ENCODE assay signal across 10 cellular contexts in genomic region chr17:7380321-7380720, GRCh38. TPM values are rescaled to one million over a fixed set of nuclear protein-coding genes. Genes with fewer than 3 reads are reported as not detected.
DNase-seq lines count a peak whose midpoint lies in the region; ATAC-seq, FAIRE-seq and TF ChIP-seq lines count a peak whose summit lies in the region.
"Had no signal": no experiment of that assay in that cellular context is flagged by ENCODE, and none has a peak within 500 bp of the region (broad histone marks: within the 10 kb centered on the region; RNA-seq: fewer than 3 reads in every experiment).

No MANE protein-coding gene starts in this region.

- ATAC-seq in HG02642 (IDR thresholded peaks at IDR 0.05; ENCODE audit: poor library complexity, unreplicated experiment) = no peak
- ATAC-seq in GM18498 (IDR thresholded peaks at IDR 0.05; ENCODE audit: unreplicated experiment) = no peak

- peaks cover 0 to 2% (median 0%) of the 10 kb centered on the region in 4 donors for H3K36me3 ChIP-seq in liver (ENCODE audit: control insufficient read depth in 4 of 4, insufficient read depth in 3 of 4, low read depth in 1 of 4, low read length in 3 of 4)

- peak overlapping the region in 32 of 59 donors; percentile 7 to 57 (median 38) for H3K4me3 ChIP-seq in dorsolateral prefrontal cortex
- H3K4me3 ChIP-seq in liver (ENCODE audit: low read depth in 1 of 3, low read length in 3 of 3) = peak overlapping the region; percentile 12 to 74 (median 63)

- FAIRE-seq in D721Med (lab: Jason Lieb, UNC) = no peak
- FAIRE-seq: A204.1 had no signal

- intact Hi-C loops in dorsolateral prefrontal cortex (cut with DNase I) = no loop called here

- TF ChIP-seq CTCF in dorsolateral prefrontal cortex (IDR thresholded peaks at IDR 0.05 in 54 of 56, conservative IDR thresholded peaks at IDR 0.05 in 2 of 56; ENCODE audit: low read depth in 1 of 56, partially characterized antibody in 56 of 56) = no peak
- TF ChIP-seq CTCF in liver (IDR thresholded peaks at IDR 0.05; ENCODE audit: low read depth, low read length, missing input control) = no peak
- TF ChIP-seq CTCF in D721Med (IDR thresholded peaks at IDR 0.05; ENCODE audit: insufficient read depth, missing control alignments) = no peak

- peak; percentile 54 for DNase-seq in DMS53 (lab: John Stamatoyannopoulos, UW)
- DNase-seq in DMS53 treated with DMSO at 0.1 percent for 48 hours (lab: John Stamatoyannopoulos, UW; ENCODE audit: unreplicated experiment) = no peak
- DNase-seq in dorsolateral prefrontal cortex = peak in 1 of 10 donors; percentile 42
- peak; percentile 66 for DNase-seq in ureter (ENCODE audit: low spot score)
- no peak for DNase-seq in D721Med (ENCODE audit: insufficient read length, low spot score)

- TF ChIP-seq RAD21 in liver (IDR thresholded peaks at IDR 0.05) = no peak

- H3K4me1 ChIP-seq in liver (ENCODE audit: control insufficient read depth in 4 of 4, insufficient read depth in 4 of 4, low read length in 3 of 4) = peaks cover 6 to 18% (median 12%) of the 10 kb centered on the region in 4 donors

- H3K27ac ChIP-seq in dorsolateral prefrontal cortex = peak overlapping the region in 1 of 59 donors; percentile 69
- H3K27ac ChIP-seq in liver (ENCODE audit: low read depth in 1 of 2, low read length in 2 of 2) = no peak overlapping the region

- H3K27me3 ChIP-seq in dorsolateral prefrontal cortex (peaks cover 0 to 42% (median 23%) of the 10 kb centered on the region in 45 donors), liver (ENCODE audit: control insufficient read depth in 4 of 4, insufficient read depth in 4 of 4, low read length in 3 of 4) (peaks cover 0 to 3% (median 0%) of the 10 kb centered on the region in 4 donors)

- no peak overlapping the region for H3K9ac ChIP-seq in liver (ENCODE audit: low read depth in 1 of 2, low read length in 2 of 2)

- H3K9me3 ChIP-seq in liver (ENCODE audit: control insufficient read depth in 4 of 4, low read length in 3 of 4) = no peaks in the 10 kb centered on the region

- WGBS in liver = 40% methylated on average over 7 of the region's 7 CpGs

TF ChIP-seq in liver, 16 proteins besides CTCF, POLR2A, EP300 and RAD21:
- TF ChIP-seq RXRA (IDR thresholded peaks at IDR 0.05) (no peak), HNF4A (conservative IDR thresholded peaks at IDR 0.05) (no peak), EGR1 (IDR thresholded peaks at IDR 0.05; ENCODE audit: low read depth in 2 of 2) (no peak), NR2F2 (IDR thresholded peaks at IDR 0.05) (no peak), ZBTB33 (IDR thresholded peaks at IDR 0.05) (no peak), ATF3 (IDR thresholded peaks at IDR 0.05) (no peak), FOXA2 (IDR thresholded peaks at IDR 0.05) (no peak), FOXA1 (IDR thresholded peaks at IDR 0.05) (no peak), YY1 (IDR thresholded peaks at IDR 0.05) (no peak), REST (IDR thresholded peaks at IDR 0.05) (no peak), TAF1 (conservative IDR thresholded peaks at IDR 0.05) (no peak), HNF4G (IDR thresholded peaks at IDR 0.05) (no peak), SP1 (IDR thresholded peaks at IDR 0.05) (no peak), JUND (IDR thresholded peaks at IDR 0.05) (no peak), MAX (IDR thresholded peaks at IDR 0.05) (no peak), GABPA (IDR thresholded peaks at IDR 0.05 in 1 of 2, conservative IDR thresholded peaks at IDR 0.05 in 1 of 2) (no peak)

RNA-seq across cellular contexts. Expression of gene TNK1, which starts 0.6 kb away (rescaled TPM):
- total RNA-seq in dorsolateral prefrontal cortex (1 to 10 TPM in 115 of 120 experiments, under 1 TPM in 5; 0.69 to 7.6 (median 2.5) TPM), liver (1 to 10 TPM in 1 of 2 donors, under 1 TPM in 1; 0.05 to 3.2 TPM), ureter (12.3 TPM)
- 1 to 10 TPM; 1.9 to 3.5 TPM for polyA plus RNA-seq in liver

RNA-seq across cellular contexts. Expression of gene PLSCR3, which starts 14.0 kb away (rescaled TPM):
- total RNA-seq in dorsolateral prefrontal cortex (10 to 100 TPM in 116 of 120 experiments, 1 to 10 TPM in 4; 7.3 to 23.9 (median 14.2) TPM), liver (1 to 10 TPM; 2.8 to 4.2 TPM), ureter (43.0 TPM)
- 10 to 100 TPM in 1 of 2 donors, 1 to 10 TPM in 1; 4.0 to 10.9 TPM for polyA plus RNA-seq in liver

RNA-seq across cellular contexts. Expression of gene TMEM256, which starts 23.6 kb away (rescaled TPM):
- total RNA-seq in dorsolateral prefrontal cortex = 10 to 100 TPM; 25.4 to 80.3 (median 44.3) TPM
- 100 to 1,000 TPM in 1 of 2 donors, 10 to 100 TPM in 1; 30.0 to 130 TPM for total RNA-seq in liver
- 10 to 100 TPM; 95.6 to 99.8 TPM for polyA plus RNA-seq in liver
- 115 TPM for total RNA-seq in ureter

RNA-seq across cellular contexts. Expression of gene TMEM95, which starts 25.4 kb away (rescaled TPM):
- total RNA-seq in dorsolateral prefrontal cortex (under 1 TPM in 8 of 120 experiments, not detected in 112; 0.42 to 0.79 (median 0.63) TPM), liver (not detected), ureter (not detected)
- polyA plus RNA-seq in liver = not detected
- total RNA-seq: SK-MEL-5 had no signal

RNA-seq across cellular contexts. Expression of gene NLGN2, which starts 27.3 kb away (rescaled TPM):
- total RNA-seq in dorsolateral prefrontal cortex (100 to 1,000 TPM in 103 of 120 experiments, 10 to 100 TPM in 17; 83.6 to 164 (median 109) TPM), liver (1 to 10 TPM in 1 of 2 donors, under 1 TPM in 1; 0.47 to 1.3 TPM), ureter (22.3 TPM)
- polyA plus RNA-seq in liver = 1 to 10 TPM in 1 of 2 donors, under 1 TPM in 1; 0.24 to 2.4 TPM

Comparison
In these comparisons a context has a peak if more than half of its experiments do, and no peak if none do; other contexts are left out.
1. DNase-seq: peak in DMS53 (single experiment) and ureter (single experiment); none in DMS53 treated with DMSO at 0.1 percent for 48 hours (single experiment) and D721Med (single experiment).